ENCODE assay signal across 8 cellular contexts in genomic region chr6:136288566-136289326, GRCh38.
DNase-seq lines count a peak whose midpoint lies in the region; ATAC-seq and TF ChIP-seq lines count a peak whose summit lies in the region.

No MANE protein-coding gene starts in this region.

- in situ Hi-C loops in GM13977 (cut with MboI; ENCODE audit: low pct_unique_long_range_greater_than_20kb, low sequenced_read_pairs, unreplicated experiment): no loop called here

- ATAC-seq in HG02884 (IDR thresholded peaks at IDR 0.05; ENCODE audit: unreplicated experiment): peak; percentile 26
- ATAC-seq in activated CD4-positive, CD25-positive, alpha-beta regulatory T cell treated with anti-CD3 and anti-CD28 coated beads, Interleukin-2, amount 50 U/mL, for 24 hours: peak; percentile 70 to 74

- TF ChIP-seq CTCF in GM13977 (IDR thresholded peaks at IDR 0.05; ENCODE audit: extremely low read depth, insufficient read depth, missing control alignments): no peak

- DNase-seq in GM13977 (ENCODE audit: low spot score): peak; percentile 58
- DNase-seq in NCI-H2107 treated with DMSO at 0.1 percent for 48 hours (lab: John Stamatoyannopoulos, UW; ENCODE audit: unreplicated experiment): peak; percentile 66
- peak; percentile 97 for DNase-seq in central memory CD4-positive, alpha-beta T cell
- peak; percentile 98 for DNase-seq in iris pigment epithelial cell (ENCODE audit: low read depth)
- DNase-seq in stimulated activated CD4-positive, alpha-beta T cell treated with anti-CD3 and anti-CD28 coated beads, Interleukin-12 subunit alpha, Interleukin-12 subunit beta, amount 100 ng/mL, for 24 hours (ENCODE audit: low read depth in 2 of 2): peak; percentile 63 to 69
- DNase-seq in cerebellar nuclear complex (lab: John Stamatoyannopoulos, UW): no peak

Comparison
In these comparisons a context has a peak if more than half of its experiments do, and no peak if none do; other contexts are left out.
1. DNase-seq: peak in GM13977 (single experiment), NCI-H2107 treated with DMSO at 0.1 percent for 48 hours (single experiment), central memory CD4-positive, alpha-beta T cell (single experiment), iris pigment epithelial cell (single experiment) and stimulated activated CD4-positive, alpha-beta T cell treated with anti-CD3 and anti-CD28 coated beads, Interleukin-12 subunit alpha, Interleukin-12 subunit beta, amount 100 ng/mL, for 24 hours (2 of 2); none in cerebellar nuclear complex (0 of 2).